ENCODE assay signal across 19 cellular contexts in genomic region chr5:163614787-163615186, GRCh38.
"Had no signal": no experiment of that assay in that cellular context is flagged by ENCODE, and none has a peak within 500 bp of the region (broad histone marks: within the 10 kb centered on the region; RNA-seq: fewer than 3 reads in every experiment).

No MANE protein-coding gene starts in this region.

- ATAC-seq: activated T-helper 17 cell treated with anti-CD3 and anti-CD28 coated beads, Interleukin-2, amount 50 U/mL, for 72 hours; body of pancreas; left lobe of liver; pancreas; stimulated activated naive CD8-positive, alpha-beta T cell treated with anti-CD3 and anti-CD28 coated beads, Interleukin-15, amount 100 ng/mL, for 72 hours; T-cell had no signal

- H3K27ac ChIP-seq: body of pancreas, hepatocyte, pancreas, sigmoid colon, spleen, thoracic aorta had no signal

- DNase-seq: activated CD4-positive, alpha-beta T cell treated with anti-CD3 and anti-CD28 coated beads for 1 hour; activated CD4-positive, alpha-beta T cell treated with anti-CD3 and anti-CD28 coated beads, Interleukin-2, amount 50 U/mL, for 4 hours; activated naive CD4-positive, alpha-beta T cell treated with anti-CD3 and anti-CD28 coated beads for 36 hours; activated T-cell treated with anti-CD3 and anti-CD28 coated beads for 4 hours; body of pancreas; central memory CD4-positive, alpha-beta T cell; cortex of kidney; effector CD8-positive, alpha-beta T cell; naive B cell; pancreas; sigmoid colon; spleen; stimulated activated naive CD8-positive, alpha-beta T cell treated with anti-CD3 and anti-CD28 coated beads, Interleukin-15, amount 100 ng/mL, for 72 hours; T-cell; T-helper 9 cell had no signal
